ENCODE assay signal across 16 cellular contexts in the genomic region with DNA sequence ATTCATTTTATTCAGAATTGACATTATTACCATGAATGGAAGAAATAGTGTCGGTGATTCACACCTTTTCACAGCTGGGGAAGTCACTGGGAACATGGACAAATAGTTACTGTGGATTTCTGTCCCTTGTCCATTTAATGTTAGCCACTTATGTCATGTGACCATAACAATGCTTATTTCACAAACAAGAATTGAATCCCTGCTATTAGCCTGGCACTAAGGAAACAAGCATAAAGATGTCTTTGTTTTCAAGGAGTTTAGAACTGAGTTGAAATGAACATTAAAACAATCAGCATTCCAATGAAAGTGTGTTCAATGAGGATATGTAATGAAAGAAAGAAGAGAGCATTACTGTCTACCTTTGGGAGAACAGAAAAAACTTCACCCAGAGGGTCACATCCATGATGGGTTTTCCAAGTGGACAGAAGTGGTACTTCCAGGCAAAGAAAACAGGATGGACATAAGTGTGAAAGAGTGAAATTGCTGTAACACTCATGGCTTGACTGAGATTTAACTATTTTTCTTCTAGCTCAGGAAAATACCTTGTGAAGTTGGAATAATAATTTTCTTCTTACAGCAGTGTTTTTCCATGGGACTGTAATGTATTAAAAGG.
DNase-seq lines count a peak whose midpoint lies in the region; ATAC-seq, FAIRE-seq and TF ChIP-seq lines count a peak whose summit lies in the region.
"Had no signal": no experiment of that assay in that cellular context is flagged by ENCODE, and none has a peak within 500 bp of the region (broad histone marks: within the 10 kb centered on the region; RNA-seq: fewer than 3 reads in every experiment).

No MANE protein-coding gene starts in this region.

- POLR2A ChIA-PET in A549 (lab: Yijun Ruan, JAX), result interaction anchor here (1.0 to 1.3 kb wide), 2 partner anchors 23 to 324 kb away, joined by 4 to 5 read pairs; a partner anchor contains a TSS

- H3K4me3 Mint-ChIP-seq in HFFc6, result 0 out of 2 replicates have a peak overlapping the region, but pooled peaks have one; percentile 33

- H3K9me3 ChIP-seq in A549, result no peaks in the 10 kb centered on the region

- no peaks in the 10 kb centered on the region for H3K9me3 Mint-ChIP-seq in HFFc6

- peaks cover 64% of the 10 kb centered on the region for H3K4me1 Mint-ChIP-seq in HFFc6 (ENCODE audit: low read depth)

- peak overlapping the region in 1 of 2 experiments; percentile 16; a peak in 1 of 6 replicates for H3K27ac ChIP-seq in A549

- H3K36me3 Mint-ChIP-seq in HFFc6 (ENCODE audit: low read depth), result no peaks in the 10 kb centered on the region; the same call in 1 of the 2 replicates

- peaks cover 27% of the 10 kb centered on the region for H3K4me1 ChIP-seq in A549

- TF ChIP-seq POLR2A in A549 (IDR thresholded peaks at IDR 0.05; ENCODE audit: low read length), result no peak

- H3K4me3 ChIP-seq in A549, result no peak overlapping the region
- H3K4me3 ChIP-seq in choroid plexus epithelial cell (ENCODE audit: low read depth, low read length), result no peak overlapping the region

- ATAC-seq in A549, result peak; percentile 55 to 79; a peak in 4 of 6 replicates
- ATAC-seq in HG03139 (IDR thresholded peaks at IDR 0.05; ENCODE audit: unreplicated experiment), result no peak
- no peak for ATAC-seq in GM21825 (IDR thresholded peaks at IDR 0.05; ENCODE audit: unreplicated experiment)
- no peak for ATAC-seq in HG02678 (IDR thresholded peaks at IDR 0.05; ENCODE audit: unreplicated experiment)
- ATAC-seq: left ventricle myocardium superior had no signal

- CTCF ChIA-PET in A549 (lab: Yijun Ruan, JAX), result interaction anchor here (1.5 kb wide), 1 partner anchor 324 kb away, joined by 5 read pairs; no protein-coding TSS in a partner anchor

- peak overlapping the region; percentile 59 for H3K4me2 ChIP-seq in A549

- no peak for TF ChIP-seq RAD21 in A549 (conservative IDR thresholded peaks at IDR 0.05 in 1 of 2, IDR thresholded peaks at IDR 0.05 in 1 of 2)

- no peaks in the 10 kb centered on the region; the same call in 1 of the 2 replicates for H3K27me3 Mint-ChIP-seq in HFFc6 (ENCODE audit: insufficient read depth)

- no peak for TF ChIP-seq CTCF in A549 (IDR thresholded peaks at IDR 0.05)
- TF ChIP-seq CTCF in HFFc6 (IDR thresholded peaks at IDR 0.05), result peak; percentile 75
- TF ChIP-seq CTCF in choroid plexus epithelial cell (conservative IDR thresholded peaks at IDR 0.05; ENCODE audit: low read depth, low read length), result peak; percentile 24

- peak in 1 of 2 experiments; percentile 9 for DNase-seq in A549 (ENCODE audit: low read depth in 1 of 2, low spot score in 1 of 2)
- DNase-seq in HFFc6, result no peak
- DNase-seq in choroid plexus epithelial cell (ENCODE audit: low read depth), result no peak
- peak; percentile 23 for DNase-seq in midbrain (lab: John Stamatoyannopoulos, UW)
- no peak for DNase-seq in activated CD8-positive, alpha-beta memory T cell treated with anti-CD3 and anti-CD28 coated beads, Interleukin-2, amount 50 U/mL, for 4 hours
- DNase-seq: activated naive CD4-positive, alpha-beta T cell treated with anti-CD3 and anti-CD28 coated beads, Interleukin-2, amount 50 U/mL, for 16 hours; central memory CD4-positive, alpha-beta T cell; DMS 273 treated with DMSO at 0.1 percent for 48 hours; KBM-7; left ventricle myocardium superior; NCI-H1436; NCI-H446 treated with DMSO at 0.1 percent for 48 hours had no signal

- no peak for TF ChIP-seq EP300 in A549 (IDR thresholded peaks at IDR 0.05)

- H3K27ac Mint-ChIP-seq in HFFc6, result peak overlapping the region; percentile 77

- FAIRE-seq in A549 (lab: Jason Lieb, UNC), result no peak
- FAIRE-seq: endothelial cell of umbilical vein had no signal

- 74% methylated on average over 1 of the region's 1 CpG for WGBS in A549 (ENCODE audit: missing lambda C conversion rate)

TF ChIP-seq in A549, 52 proteins besides CTCF, POLR2A, EP300 and RAD21:
- TF ChIP-seq CBX2 (IDR thresholded peaks at IDR 0.05; ENCODE audit: borderline replicate concordance, low read depth), result no peak
- TF ChIP-seq PHF8 (IDR thresholded peaks at IDR 0.05; ENCODE audit: borderline replicate concordance, low read depth), result no peak
- no peak for TF ChIP-seq BHLHE40 (IDR thresholded peaks at IDR 0.05; ENCODE audit: low read depth, low read length)
- TF ChIP-seq, protein P1, sequence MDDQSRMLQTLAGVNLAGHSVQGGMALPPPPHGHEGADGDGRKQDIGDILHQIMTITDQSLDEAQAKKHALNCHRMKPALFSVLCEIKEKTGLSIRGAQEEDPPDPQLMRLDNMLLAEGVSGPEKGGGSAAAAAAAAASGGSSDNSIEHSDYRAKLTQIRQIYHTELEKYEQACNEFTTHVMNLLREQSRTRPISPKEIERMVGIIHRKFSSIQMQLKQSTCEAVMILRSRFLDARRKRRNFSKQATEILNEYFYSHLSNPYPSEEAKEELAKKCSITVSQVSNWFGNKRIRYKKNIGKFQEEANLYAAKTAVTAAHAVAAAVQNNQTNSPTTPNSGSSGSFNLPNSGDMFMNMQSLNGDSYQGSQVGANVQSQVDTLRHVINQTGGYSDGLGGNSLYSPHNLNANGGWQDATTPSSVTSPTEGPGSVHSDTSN (IDR thresholded peaks at IDR 0.05), result no peak
- no peak for TF ChIP-seq HOXA7 (CRISPR knock-in tag; IDR thresholded peaks at IDR 0.05)
- TF ChIP-seq HOXB5 (CRISPR knock-in tag; IDR thresholded peaks at IDR 0.05), result no peak

Comparison
In these comparisons a context has a peak if more than half of its experiments do, and no peak if none do; other contexts are left out.
1. ATAC-seq: peak in A549 (2 of 2); none in HG03139 (single experiment), GM21825 (single experiment) and HG02678 (single experiment).